Comparison of ENCODE assay signal across 16 cellular contexts in the genomic region with DNA sequence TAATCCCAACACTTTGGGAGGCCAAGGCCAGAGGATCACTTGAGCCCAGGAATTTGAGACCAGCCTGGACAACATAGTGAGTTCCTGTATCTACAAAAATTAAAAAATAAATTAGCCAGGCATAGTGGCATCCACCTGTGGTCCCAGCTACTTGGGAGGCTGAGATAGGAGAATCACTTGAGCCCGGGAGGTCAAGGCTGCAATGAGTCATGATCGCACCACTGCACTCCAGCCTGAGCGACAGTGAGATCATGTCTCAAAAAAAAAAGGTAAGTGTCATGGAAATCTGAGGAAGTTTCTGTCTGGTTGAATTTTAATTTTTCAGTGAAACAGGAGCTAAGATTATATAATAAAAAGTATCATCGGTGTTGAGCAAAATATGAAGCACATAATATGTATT. TPM values are rescaled to one million over a fixed set of nuclear protein-coding genes. Genes with fewer than 3 reads are reported as not detected.
"Had no signal": no experiment of that assay in that cellular context is flagged by ENCODE, and none has a peak within 500 bp of the region (broad histone marks: within the 10 kb centered on the region; RNA-seq: fewer than 3 reads in every experiment).

No MANE protein-coding gene starts in this region.

- DNase-seq: activated CD4-positive, alpha-beta T cell treated with anti-CD3 and anti-CD28 coated beads for 48 hours; activated effector memory CD4-positive, alpha-beta T cell treated with Interleukin-2 at 50 U/mL for 16 hours; activated T-cell treated with anti-CD3 and anti-CD28 coated beads, Interleukin-2, amount 50 U/mL, for 1 hour; dorsolateral prefrontal cortex; glutamatergic neuron; immature natural killer cell; left colon; naive thymus-derived CD4-positive, alpha-beta T cell; stimulated activated CD4-positive, alpha-beta T cell treated with anti-CD3 and anti-CD28 coated beads, Interleukin-2, amount 100 ng/mL, for 48 hours; stimulated activated CD8-positive, alpha-beta memory T cell treated with anti-CD3 and anti-CD28 coated beads, Interleukin-4, amount 100 ng/mL, for 48 hours; upper lobe of left lung; WERI-Rb-1 had no signal

- ATAC-seq: activated naive CD4-positive, alpha-beta T cell treated with anti-CD3 and anti-CD28 coated beads, Interleukin-2, amount 50 U/mL, for 72 hours; esophagus mucosa; left colon; naive thymus-derived CD4-positive, alpha-beta T cell had no signal

- H3K27ac Mint-ChIP-seq: activated naive CD4-positive, alpha-beta T cell treated with anti-CD3 and anti-CD28 coated beads, Interleukin-2, amount 50 U/mL, for 72 hours; stimulated activated naive CD8-positive, alpha-beta T cell treated with anti-CD3 and anti-CD28 coated beads, Interleukin-15, Interleukin-2, amounts not matched to agents 100 ng/mL and 50 ng/mL, for 24 hours had no signal

- H3K27ac ChIP-seq: dorsolateral prefrontal cortex, upper lobe of left lung, WERI-Rb-1 had no signal

- H3K4me3 ChIP-seq: upper lobe of left lung had no signal

- H3K9me3 ChIP-seq: upper lobe of left lung had no signal

- H3K27me3 Mint-ChIP-seq: stimulated activated naive CD8-positive, alpha-beta T cell treated with anti-CD3 and anti-CD28 coated beads, Interleukin-15, Interleukin-2, amounts not matched to agents 100 ng/mL and 50 ng/mL, for 24 hours had no signal

- H3K27me3 ChIP-seq: dorsolateral prefrontal cortex, upper lobe of left lung had no signal

- H3K36me3 ChIP-seq: upper lobe of left lung, WERI-Rb-1 had no signal

RNA-seq across cellular contexts. Expression of a gene that starts 2.5 kb away (rescaled TPM):
- total RNA-seq: osteoblast had no signal
